ENCODE assay signal across 13 cellular contexts in genomic region chr1:89910780-89911179, GRCh38.
DNase-seq lines count a peak whose midpoint lies in the region; FAIRE-seq and TF ChIP-seq lines count a peak whose summit lies in the region.
"Had no signal": no experiment of that assay in that cellular context is flagged by ENCODE, and none has a peak within 500 bp of the region (broad histone marks: within the 10 kb centered on the region; RNA-seq: fewer than 3 reads in every experiment).

No MANE protein-coding gene starts in this region.

- H3K9me3 ChIP-seq in osteoblast (ENCODE audit: low read depth, low read length): no peaks in the 10 kb centered on the region

- H3K4me1 ChIP-seq in osteoblast (ENCODE audit: insufficient read depth, low read length): peaks cover 59% of the 10 kb centered on the region

- H3K4me3 ChIP-seq in osteoblast (ENCODE audit: insufficient read depth, low read length): no peak overlapping the region

- peak overlapping the region; percentile 82 for H3K27ac Mint-ChIP-seq in endothelial cell (ENCODE audit: unreplicated experiment)

- H3K36me3 ChIP-seq in osteoblast (ENCODE audit: insufficient read depth, low read length): no peaks in the 10 kb centered on the region

- H2AFZ ChIP-seq in osteoblast (ENCODE audit: low read length): no peak overlapping the region

- no peaks in the 10 kb centered on the region for H4K20me1 ChIP-seq in osteoblast (ENCODE audit: insufficient read depth, low read length)

- H3K36me3 Mint-ChIP-seq in endothelial cell (ENCODE audit: low read depth, unreplicated experiment): peaks cover 6% of the 10 kb centered on the region

- H3K27me3 ChIP-seq in osteoblast (ENCODE audit: insufficient read depth, low read length): no peaks in the 10 kb centered on the region

- DNase-seq in ELR (ENCODE audit: low read depth) (peak; percentile 97), M059J (ENCODE audit: low read depth) (peak; percentile 98), endothelial cell (ENCODE audit: low spot score) (no peak), osteoblast (ENCODE audit: insufficient read length, low spot score, missing footprints) (peak; percentile 93), GM19239 (ENCODE audit: insufficient read length, low spot score) (no peak), GM10266 (ENCODE audit: extremely low spot score) (no peak), GM13976 (ENCODE audit: low spot score) (no peak), NCI-H187 treated with DMSO at 0.1 percent for 48 hours (lab: John Stamatoyannopoulos, UW) (no peak)
- DNase-seq: activated CD8-positive, alpha-beta memory T cell treated with anti-CD3 and anti-CD28 coated beads, Interleukin-2, amount 50 U/mL, for 48 hours; cortex of kidney; left cardiac atrium; NCI-H2171; stimulated activated CD4-positive, alpha-beta T cell treated with anti-CD3 and anti-CD28 coated beads, Interleukin-12 subunit alpha, Interleukin-12 subunit beta, amount 100 ng/mL, for 4 hours had no signal

- TF ChIP-seq CTCF in endothelial cell (IDR thresholded peaks at IDR 0.05; ENCODE audit: unreplicated experiment) (no peak), osteoblast (IDR thresholded peaks at IDR 0.05; ENCODE audit: extremely low read depth, low read depth, low read length) (no peak), GM10266 (IDR thresholded peaks at IDR 0.05; ENCODE audit: control insufficient read depth, insufficient read depth, low read depth, missing control alignments) (no peak), GM13976 (IDR thresholded peaks at IDR 0.05; ENCODE audit: borderline replicate concordance, control extremely low read depth, extremely low read depth, insufficient read depth, missing control alignments) (no peak)

- peaks cover 10% of the 10 kb centered on the region for H3K79me2 ChIP-seq in osteoblast (ENCODE audit: insufficient read depth, low read length)

- H3K4me1 Mint-ChIP-seq in endothelial cell (ENCODE audit: unreplicated experiment): peaks cover 66% of the 10 kb centered on the region

- no peak for FAIRE-seq in GM19239 (lab: Jason Lieb, UNC)

- H3K27ac ChIP-seq in osteoblast (ENCODE audit: low read depth, low read length): peak overlapping the region; percentile 88

- H3K27me3 Mint-ChIP-seq in endothelial cell (ENCODE audit: unreplicated experiment): no peaks in the 10 kb centered on the region

- no peaks in the 10 kb centered on the region for H3K9me3 Mint-ChIP-seq in endothelial cell (ENCODE audit: unreplicated experiment)

- in situ Hi-C loops in GM13976 (cut with MboI; ENCODE audit: low sequenced_read_pairs, unreplicated experiment): no loop called here

- peak overlapping the region; percentile 43 for H3K4me2 ChIP-seq in osteoblast (ENCODE audit: insufficient read depth, low read length)

- no peak overlapping the region for H3K4me3 Mint-ChIP-seq in endothelial cell (ENCODE audit: unreplicated experiment)

Comparison
In these comparisons a context has a peak if more than half of its experiments do, and no peak if none do; other contexts are left out.
1. DNase-seq: peak in ELR (single experiment), M059J (single experiment) and osteoblast (single experiment); none in endothelial cell (single experiment), GM19239 (single experiment), GM10266 (single experiment), GM13976 (single experiment) and NCI-H187 treated with DMSO at 0.1 percent for 48 hours (single experiment).